Comparison of ENCODE assay signal across 1 cellular context in the genomic region with DNA sequence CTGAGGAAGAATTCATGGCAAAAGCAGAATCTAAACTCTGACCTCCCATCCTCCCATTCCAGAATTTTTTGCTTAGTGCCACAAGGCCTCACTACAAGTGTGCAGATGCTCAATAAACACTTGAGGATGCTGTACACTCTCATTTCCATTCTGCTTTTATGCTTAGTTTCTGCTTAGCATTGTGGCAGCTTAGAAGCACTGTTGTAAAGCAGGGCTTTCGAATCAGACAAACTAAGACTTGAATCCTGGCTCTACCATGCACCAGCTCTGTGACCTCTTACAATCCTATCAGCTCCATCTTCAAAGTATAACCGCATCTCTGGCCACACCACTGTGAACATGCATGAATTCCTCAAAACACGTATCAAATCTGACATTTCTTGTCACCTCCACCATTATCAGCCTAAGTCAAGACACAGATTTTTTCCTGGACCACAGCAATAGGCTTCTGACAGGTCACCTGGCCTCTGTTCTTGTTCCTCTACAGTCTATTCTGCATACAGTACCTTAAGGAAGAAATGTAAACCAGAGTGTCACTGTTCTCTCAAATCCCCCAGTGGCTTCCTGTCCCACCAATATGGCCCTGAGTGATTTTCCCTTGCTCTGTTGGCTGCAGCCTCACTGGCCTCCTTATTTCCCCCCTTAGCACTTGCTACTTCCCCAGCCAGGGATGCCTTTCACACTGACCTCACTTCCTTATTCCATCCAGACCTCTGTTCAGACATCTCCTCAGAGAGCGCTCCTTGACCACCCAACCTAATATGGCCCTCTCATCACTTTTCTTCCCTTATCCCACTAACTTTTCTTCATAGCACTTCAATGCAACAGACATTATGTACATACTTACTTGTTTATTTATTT.
TF ChIP-seq lines count a peak whose summit lies in the region.

No MANE protein-coding gene starts in this region.

TF ChIP-seq in SK-N-SH treated with all-trans-retinoic acid at 6 μM for 48 hours, 23 proteins besides CTCF, POLR2A, EP300 and RAD21 (continued from another document):
- TF ChIP-seq, protein P1, sequence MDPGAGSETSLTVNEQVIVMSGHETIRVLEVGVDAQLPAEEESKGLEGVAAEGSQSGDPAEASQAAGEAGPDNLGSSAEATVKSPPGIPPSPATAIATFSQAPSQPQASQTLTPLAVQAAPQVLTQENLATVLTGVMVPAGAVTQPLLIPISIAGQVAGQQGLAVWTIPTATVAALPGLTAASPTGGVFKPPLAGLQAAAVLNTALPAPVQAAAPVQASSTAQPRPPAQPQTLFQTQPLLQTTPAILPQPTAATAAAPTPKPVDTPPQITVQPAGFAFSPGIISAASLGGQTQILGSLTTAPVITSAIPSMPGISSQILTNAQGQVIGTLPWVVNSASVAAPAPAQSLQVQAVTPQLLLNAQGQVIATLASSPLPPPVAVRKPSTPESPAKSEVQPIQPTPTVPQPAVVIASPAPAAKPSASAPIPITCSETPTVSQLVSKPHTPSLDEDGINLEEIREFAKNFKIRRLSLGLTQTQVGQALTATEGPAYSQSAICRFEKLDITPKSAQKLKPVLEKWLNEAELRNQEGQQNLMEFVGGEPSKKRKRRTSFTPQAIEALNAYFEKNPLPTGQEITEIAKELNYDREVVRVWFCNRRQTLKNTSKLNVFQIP (CRISPR knock-in tag; IDR thresholded peaks at IDR 0.05; ENCODE audit: borderline replicate concordance, low read depth): no peak
- TF ChIP-seq ARNTL (CRISPR knock-in tag; IDR thresholded peaks at IDR 0.05; ENCODE audit: borderline replicate concordance, low read depth) (no peak), GLIS3 (CRISPR knock-in tag; IDR thresholded peaks at IDR 0.05) (no peak)
